ENCODE assay signal across 11 cellular contexts in genomic region chr1:211739671-211740411, GRCh38.
DNase-seq lines count a peak whose midpoint lies in the region; ATAC-seq and TF ChIP-seq lines count a peak whose summit lies in the region.
"Had no signal": no experiment of that assay in that cellular context is flagged by ENCODE, and none has a peak within 500 bp of the region (broad histone marks: within the 10 kb centered on the region; RNA-seq: fewer than 3 reads in every experiment).

No MANE protein-coding gene starts in this region.

- H3K9me3 Mint-ChIP-seq in activated T-cell treated with anti-CD3 and anti-CD28 coated beads, Interleukin-2, amount 50 U/mL, for 4 hours = no peaks in the 10 kb centered on the region

- no peaks in the 10 kb centered on the region for H3K27me3 Mint-ChIP-seq in activated T-cell treated with anti-CD3 and anti-CD28 coated beads, Interleukin-2, amount 50 U/mL, for 4 hours (ENCODE audit: low read depth)

- peaks cover 35% of the 10 kb centered on the region for H3K4me1 Mint-ChIP-seq in activated T-cell treated with anti-CD3 and anti-CD28 coated beads, Interleukin-2, amount 50 U/mL, for 4 hours (ENCODE audit: low read depth)

- H3K9me3 ChIP-seq in neutrophil (no peaks in the 10 kb centered on the region), SJCRH30 (replicated peaks) (no peaks in the 10 kb centered on the region)
- H3K9me3 ChIP-seq: suprapubic skin had no signal

- H3K4me3 ChIP-seq in neutrophil (ENCODE audit: low read depth in 1 of 2, low read length in 1 of 2) (peak overlapping the region in 1 of 2 experiments; percentile 58), SJCRH30 (no peak overlapping the region)
- H3K4me3 ChIP-seq: SK-N-MC, suprapubic skin had no signal

- peaks cover 37 to 41% of the 10 kb centered on the region in 2 experiments for H3K4me1 ChIP-seq in neutrophil (ENCODE audit: control insufficient read depth in 1 of 2, insufficient read depth in 1 of 2, low read depth in 1 of 2, low read length in 1 of 2)
- peaks cover 49% of the 10 kb centered on the region for H3K4me1 ChIP-seq in SJCRH30

- H3K36me3 ChIP-seq in neutrophil (peaks cover 14% of the 10 kb centered on the region), SJCRH30 (no peaks in the 10 kb centered on the region)
- H3K36me3 ChIP-seq: suprapubic skin had no signal

- no peak for ATAC-seq in activated T-cell treated with anti-CD3 and anti-CD28 coated beads, Interleukin-2, amount 50 U/mL, for 4 hours
- ATAC-seq in HG02610 (IDR thresholded peaks at IDR 0.05; ENCODE audit: unreplicated experiment) (peak; percentile 62), HG03469 (IDR thresholded peaks at IDR 0.05; ENCODE audit: unreplicated experiment) (no peak)

- H3K4me3 Mint-ChIP-seq in activated T-cell treated with anti-CD3 and anti-CD28 coated beads, Interleukin-2, amount 50 U/mL, for 4 hours = peak overlapping the region; percentile 63

- no peaks in the 10 kb centered on the region for H3K36me3 Mint-ChIP-seq in activated T-cell treated with anti-CD3 and anti-CD28 coated beads, Interleukin-2, amount 50 U/mL, for 4 hours (ENCODE audit: insufficient read depth)

- no peak for TF ChIP-seq CTCF in neutrophil (IDR thresholded peaks at IDR 0.05)

- H3K27me3 ChIP-seq in neutrophil (no peaks in the 10 kb centered on the region), SJCRH30 (no peaks in the 10 kb centered on the region)
- H3K27me3 ChIP-seq: suprapubic skin had no signal

- DNase-seq in activated T-cell treated with anti-CD3 and anti-CD28 coated beads, Interleukin-2, amount 50 U/mL, for 4 hours = no peak
- DNase-seq in activated T-cell treated with anti-CD3 and anti-CD28 coated beads for 4 hours (no peak), NCI-H524 (lab: John Stamatoyannopoulos, UW) (peak; percentile 36 to 77), AG08395 (ENCODE audit: low spot score) (no peak), SJCRH30 (no peak)
- DNase-seq: effector CD4-positive, alpha-beta T cell had no signal

- H3K27ac ChIP-seq in neutrophil = peak overlapping the region; percentile 91
- no peak overlapping the region for H3K27ac ChIP-seq in SJCRH30
- H3K27ac ChIP-seq: SK-N-MC, suprapubic skin had no signal

Comparison
In these comparisons a context has a peak if more than half of its experiments do, and no peak if none do; other contexts are left out.
1. DNase-seq: peak in NCI-H524 (2 of 2); none in activated T-cell treated with anti-CD3 and anti-CD28 coated beads, Interleukin-2, amount 50 U/mL, for 4 hours (single experiment), activated T-cell treated with anti-CD3 and anti-CD28 coated beads for 4 hours (single experiment), AG08395 (single experiment) and SJCRH30 (0 of 2).